2 cellular contexts compared by ENCODE assay signal in the genomic region with DNA sequence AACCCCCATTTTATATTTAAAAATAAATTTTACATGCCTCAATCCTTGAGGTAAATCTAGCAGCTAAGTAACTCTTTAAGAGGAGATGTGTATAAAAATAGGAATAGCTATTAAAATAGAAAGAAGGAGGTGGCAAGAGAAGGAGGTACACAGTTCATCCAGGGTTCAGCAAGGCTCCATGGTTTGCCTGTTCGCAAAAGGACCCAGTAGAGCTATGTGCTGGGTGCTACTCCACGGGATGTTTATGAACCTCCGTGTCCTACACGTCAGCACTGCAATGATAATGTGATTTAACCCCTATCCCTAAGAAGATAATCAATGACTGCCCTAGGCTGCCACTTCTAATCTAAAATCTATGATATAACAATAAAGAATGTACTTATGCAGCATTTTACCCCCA.
TF ChIP-seq lines count a peak whose summit lies in the region.

No MANE protein-coding gene starts in this region.

TF ChIP-seq in SK-N-SH, 30 proteins besides CTCF, POLR2A, EP300 and RAD21 (continued from another document):
- TF ChIP-seq, protein P1, sequence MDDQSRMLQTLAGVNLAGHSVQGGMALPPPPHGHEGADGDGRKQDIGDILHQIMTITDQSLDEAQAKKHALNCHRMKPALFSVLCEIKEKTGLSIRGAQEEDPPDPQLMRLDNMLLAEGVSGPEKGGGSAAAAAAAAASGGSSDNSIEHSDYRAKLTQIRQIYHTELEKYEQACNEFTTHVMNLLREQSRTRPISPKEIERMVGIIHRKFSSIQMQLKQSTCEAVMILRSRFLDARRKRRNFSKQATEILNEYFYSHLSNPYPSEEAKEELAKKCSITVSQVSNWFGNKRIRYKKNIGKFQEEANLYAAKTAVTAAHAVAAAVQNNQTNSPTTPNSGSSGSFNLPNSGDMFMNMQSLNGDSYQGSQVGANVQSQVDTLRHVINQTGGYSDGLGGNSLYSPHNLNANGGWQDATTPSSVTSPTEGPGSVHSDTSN (IDR thresholded peaks at IDR 0.05): no peak
- TF ChIP-seq TEAD4 (IDR thresholded peaks at IDR 0.05; ENCODE audit: borderline replicate concordance, insufficient read depth) (no peak), NRF1 (IDR thresholded peaks at IDR 0.05; ENCODE audit: low read depth, low read length) (no peak), GATA2 (CRISPR knock-in tag; IDR thresholded peaks at IDR 0.05) (no peak), RFX5 (IDR thresholded peaks at IDR 0.05; ENCODE audit: low read length) (no peak)

TF ChIP-seq in SK-N-SH treated with all-trans-retinoic acid at 6 μM for 48 hours, 23 proteins besides CTCF, POLR2A, EP300 and RAD21:
- TF ChIP-seq, protein P2, sequence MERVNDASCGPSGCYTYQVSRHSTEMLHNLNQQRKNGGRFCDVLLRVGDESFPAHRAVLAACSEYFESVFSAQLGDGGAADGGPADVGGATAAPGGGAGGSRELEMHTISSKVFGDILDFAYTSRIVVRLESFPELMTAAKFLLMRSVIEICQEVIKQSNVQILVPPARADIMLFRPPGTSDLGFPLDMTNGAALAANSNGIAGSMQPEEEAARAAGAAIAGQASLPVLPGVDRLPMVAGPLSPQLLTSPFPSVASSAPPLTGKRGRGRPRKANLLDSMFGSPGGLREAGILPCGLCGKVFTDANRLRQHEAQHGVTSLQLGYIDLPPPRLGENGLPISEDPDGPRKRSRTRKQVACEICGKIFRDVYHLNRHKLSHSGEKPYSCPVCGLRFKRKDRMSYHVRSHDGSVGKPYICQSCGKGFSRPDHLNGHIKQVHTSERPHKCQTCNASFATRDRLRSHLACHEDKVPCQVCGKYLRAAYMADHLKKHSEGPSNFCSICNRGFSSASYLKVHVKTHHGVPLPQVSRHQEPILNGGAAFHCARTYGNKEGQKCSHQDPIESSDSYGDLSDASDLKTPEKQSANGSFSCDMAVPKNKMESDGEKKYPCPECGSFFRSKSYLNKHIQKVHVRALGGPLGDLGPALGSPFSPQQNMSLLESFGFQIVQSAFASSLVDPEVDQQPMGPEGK (CRISPR knock-in tag; IDR thresholded peaks at IDR 0.05; ENCODE audit: borderline replicate concordance): no peak
- TF ChIP-seq ISL1 (CRISPR knock-in tag; IDR thresholded peaks at IDR 0.05) (no peak), OSR1 (CRISPR knock-in tag; IDR thresholded peaks at IDR 0.05) (no peak), PPARA (CRISPR knock-in tag; IDR thresholded peaks at IDR 0.05; ENCODE audit: borderline replicate concordance) (no peak), TCF4 (CRISPR knock-in tag; IDR thresholded peaks at IDR 0.05; ENCODE audit: borderline replicate concordance) (no peak), ZNF8 (CRISPR knock-in tag; IDR thresholded peaks at IDR 0.05) (no peak)
